ENCODE assay signal across 1 cellular context in the genomic region with DNA sequence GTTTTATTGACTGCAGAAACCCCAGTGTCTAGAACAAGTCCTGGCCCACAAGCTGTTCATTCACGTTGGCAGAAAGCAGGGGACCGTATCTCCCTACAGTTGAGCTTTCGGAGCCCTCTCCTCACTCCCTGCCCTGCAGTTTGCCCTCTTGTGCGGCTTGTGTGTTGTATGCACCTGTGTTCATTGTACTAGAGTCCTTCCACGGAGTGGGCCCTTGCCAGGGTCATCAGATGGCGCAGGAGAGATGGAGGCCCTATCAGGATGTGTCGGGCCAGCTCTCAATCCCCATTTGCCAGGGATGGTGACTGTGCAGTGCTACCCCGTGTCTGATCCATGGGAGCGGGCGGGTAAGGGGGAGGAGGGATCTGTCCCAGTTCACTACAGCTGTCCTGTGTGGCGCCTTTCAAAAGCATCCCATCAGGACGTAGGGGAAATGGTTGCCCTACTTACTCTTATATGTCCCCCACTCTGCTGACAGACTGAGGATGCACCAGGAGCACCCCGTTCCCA.
TF ChIP-seq lines count a peak whose summit lies in the region.

No MANE protein-coding gene starts in this region.

TF ChIP-seq in GM23338, 12 proteins besides CTCF, POLR2A, EP300 and RAD21 (continued from another document):
- TF ChIP-seq, protein P1, sequence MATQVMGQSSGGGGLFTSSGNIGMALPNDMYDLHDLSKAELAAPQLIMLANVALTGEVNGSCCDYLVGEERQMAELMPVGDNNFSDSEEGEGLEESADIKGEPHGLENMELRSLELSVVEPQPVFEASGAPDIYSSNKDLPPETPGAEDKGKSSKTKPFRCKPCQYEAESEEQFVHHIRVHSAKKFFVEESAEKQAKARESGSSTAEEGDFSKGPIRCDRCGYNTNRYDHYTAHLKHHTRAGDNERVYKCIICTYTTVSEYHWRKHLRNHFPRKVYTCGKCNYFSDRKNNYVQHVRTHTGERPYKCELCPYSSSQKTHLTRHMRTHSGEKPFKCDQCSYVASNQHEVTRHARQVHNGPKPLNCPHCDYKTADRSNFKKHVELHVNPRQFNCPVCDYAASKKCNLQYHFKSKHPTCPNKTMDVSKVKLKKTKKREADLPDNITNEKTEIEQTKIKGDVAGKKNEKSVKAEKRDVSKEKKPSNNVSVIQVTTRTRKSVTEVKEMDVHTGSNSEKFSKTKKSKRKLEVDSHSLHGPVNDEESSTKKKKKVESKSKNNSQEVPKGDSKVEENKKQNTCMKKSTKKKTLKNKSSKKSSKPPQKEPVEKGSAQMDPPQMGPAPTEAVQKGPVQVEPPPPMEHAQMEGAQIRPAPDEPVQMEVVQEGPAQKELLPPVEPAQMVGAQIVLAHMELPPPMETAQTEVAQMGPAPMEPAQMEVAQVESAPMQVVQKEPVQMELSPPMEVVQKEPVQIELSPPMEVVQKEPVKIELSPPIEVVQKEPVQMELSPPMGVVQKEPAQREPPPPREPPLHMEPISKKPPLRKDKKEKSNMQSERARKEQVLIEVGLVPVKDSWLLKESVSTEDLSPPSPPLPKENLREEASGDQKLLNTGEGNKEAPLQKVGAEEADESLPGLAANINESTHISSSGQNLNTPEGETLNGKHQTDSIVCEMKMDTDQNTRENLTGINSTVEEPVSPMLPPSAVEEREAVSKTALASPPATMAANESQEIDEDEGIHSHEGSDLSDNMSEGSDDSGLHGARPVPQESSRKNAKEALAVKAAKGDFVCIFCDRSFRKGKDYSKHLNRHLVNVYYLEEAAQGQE (IDR thresholded peaks at IDR 0.05; ENCODE audit: unreplicated experiment), result no peak
- TF ChIP-seq JUNB (IDR thresholded peaks at IDR 0.05; ENCODE audit: unreplicated experiment) (no peak), EZH2phosphoT487 (IDR thresholded peaks at IDR 0.05; ENCODE audit: unreplicated experiment) (no peak), POLR2AphosphoS5 (IDR thresholded peaks at IDR 0.05; ENCODE audit: low read depth) (no peak), EZH2 (IDR thresholded peaks at IDR 0.05; ENCODE audit: low read depth, unreplicated experiment) (no peak), CREB1 (CRISPR knock-in tag; IDR thresholded peaks at IDR 0.05; ENCODE audit: low read depth) (no peak), ZNF331 (CRISPR knock-in tag; IDR thresholded peaks at IDR 0.05; ENCODE audit: low read depth) (no peak)
- TF ChIP-seq, protein P2, sequence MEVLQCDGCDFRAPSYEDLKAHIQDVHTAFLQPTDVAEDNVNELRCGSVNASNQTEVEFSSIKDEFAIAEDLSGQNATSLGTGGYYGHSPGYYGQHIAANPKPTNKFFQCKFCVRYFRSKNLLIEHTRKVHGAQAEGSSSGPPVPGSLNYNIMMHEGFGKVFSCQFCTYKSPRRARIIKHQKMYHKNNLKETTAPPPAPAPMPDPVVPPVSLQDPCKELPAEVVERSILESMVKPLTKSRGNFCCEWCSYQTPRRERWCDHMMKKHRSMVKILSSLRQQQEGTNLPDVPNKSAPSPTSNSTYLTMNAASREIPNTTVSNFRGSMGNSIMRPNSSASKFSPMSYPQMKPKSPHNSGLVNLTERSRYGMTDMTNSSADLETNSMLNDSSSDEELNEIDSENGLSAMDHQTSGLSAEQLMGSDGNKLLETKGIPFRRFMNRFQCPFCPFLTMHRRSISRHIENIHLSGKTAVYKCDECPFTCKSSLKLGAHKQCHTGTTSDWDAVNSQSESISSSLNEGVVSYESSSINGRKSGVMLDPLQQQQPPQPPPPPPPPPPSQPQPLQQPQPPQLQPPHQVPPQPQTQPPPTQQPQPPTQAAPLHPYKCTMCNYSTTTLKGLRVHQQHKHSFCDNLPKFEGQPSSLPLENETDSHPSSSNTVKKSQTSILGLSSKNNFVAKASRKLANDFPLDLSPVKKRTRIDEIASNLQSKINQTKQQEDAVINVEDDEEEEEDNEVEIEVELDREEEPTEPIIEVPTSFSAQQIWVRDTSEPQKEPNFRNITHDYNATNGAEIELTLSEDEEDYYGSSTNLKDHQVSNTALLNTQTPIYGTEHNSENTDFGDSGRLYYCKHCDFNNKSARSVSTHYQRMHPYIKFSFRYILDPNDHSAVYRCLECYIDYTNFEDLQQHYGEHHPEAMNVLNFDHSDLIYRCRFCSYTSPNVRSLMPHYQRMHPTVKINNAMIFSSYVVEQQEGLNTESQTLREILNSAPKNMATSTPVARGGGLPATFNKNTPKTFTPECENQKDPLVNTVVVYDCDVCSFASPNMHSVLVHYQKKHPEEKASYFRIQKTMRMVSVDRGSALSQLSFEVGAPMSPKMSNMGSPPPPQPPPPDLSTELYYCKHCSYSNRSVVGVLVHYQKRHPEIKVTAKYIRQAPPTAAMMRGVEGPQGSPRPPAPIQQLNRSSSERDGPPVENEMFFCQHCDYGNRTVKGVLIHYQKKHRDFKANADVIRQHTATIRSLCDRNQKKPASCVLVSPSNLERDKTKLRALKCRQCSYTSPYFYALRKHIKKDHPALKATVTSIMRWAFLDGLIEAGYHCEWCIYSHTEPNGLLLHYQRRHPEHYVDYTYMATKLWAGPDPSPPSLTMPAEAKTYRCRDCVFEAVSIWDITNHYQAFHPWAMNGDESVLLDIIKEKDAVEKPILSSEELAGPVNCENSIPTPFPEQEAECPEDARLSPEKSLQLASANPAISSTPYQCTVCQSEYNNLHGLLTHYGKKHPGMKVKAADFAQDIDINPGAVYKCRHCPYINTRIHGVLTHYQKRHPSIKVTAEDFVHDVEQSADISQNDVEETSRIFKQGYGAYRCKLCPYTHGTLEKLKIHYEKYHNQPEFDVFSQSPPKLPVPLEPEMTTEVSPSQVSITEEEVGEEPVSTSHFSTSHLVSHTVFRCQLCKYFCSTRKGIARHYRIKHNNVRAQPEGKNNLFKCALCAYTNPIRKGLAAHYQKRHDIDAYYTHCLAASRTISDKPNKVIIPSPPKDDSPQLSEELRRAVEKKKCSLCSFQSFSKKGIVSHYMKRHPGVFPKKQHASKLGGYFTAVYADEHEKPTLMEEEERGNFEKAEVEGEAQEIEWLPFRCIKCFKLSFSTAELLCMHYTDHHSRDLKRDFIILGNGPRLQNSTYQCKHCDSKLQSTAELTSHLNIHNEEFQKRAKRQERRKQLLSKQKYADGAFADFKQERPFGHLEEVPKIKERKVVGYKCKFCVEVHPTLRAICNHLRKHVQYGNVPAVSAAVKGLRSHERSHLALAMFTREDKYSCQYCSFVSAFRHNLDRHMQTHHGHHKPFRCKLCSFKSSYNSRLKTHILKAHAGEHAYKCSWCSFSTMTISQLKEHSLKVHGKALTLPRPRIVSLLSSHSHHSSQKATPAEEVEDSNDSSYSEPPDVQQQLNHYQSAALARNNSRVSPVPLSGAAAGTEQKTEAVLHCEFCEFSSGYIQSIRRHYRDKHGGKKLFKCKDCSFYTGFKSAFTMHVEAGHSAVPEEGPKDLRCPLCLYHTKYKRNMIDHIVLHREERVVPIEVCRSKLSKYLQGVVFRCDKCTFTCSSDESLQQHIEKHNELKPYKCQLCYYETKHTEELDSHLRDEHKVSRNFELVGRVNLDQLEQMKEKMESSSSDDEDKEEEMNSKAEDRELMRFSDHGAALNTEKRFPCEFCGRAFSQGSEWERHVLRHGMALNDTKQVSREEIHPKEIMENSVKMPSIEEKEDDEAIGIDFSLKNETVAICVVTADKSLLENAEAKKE (CRISPR knock-in tag; IDR thresholded peaks at IDR 0.05), result no peak
